ENCODE assay signal across 18 cellular contexts in genomic region chr2:74413001-74413698, GRCh38. TPM values are rescaled to one million over a fixed set of nuclear protein-coding genes. Genes with fewer than 3 reads are reported as not detected.
DNase-seq lines count a peak whose midpoint lies in the region; ATAC-seq, FAIRE-seq and TF ChIP-seq lines count a peak whose summit lies in the region.
"Had no signal": no experiment of that assay in that cellular context is flagged by ENCODE, and none has a peak within 500 bp of the region (broad histone marks: within the 10 kb centered on the region; RNA-seq: fewer than 3 reads in every experiment).

No MANE protein-coding gene starts in this region.

- no peak overlapping the region for H2BK120ac ChIP-seq in H1 (replicated peaks; ENCODE audit: low read depth, low read length)

- no peak overlapping the region for H3K14ac ChIP-seq in H1 (ENCODE audit: insufficient read length)

- H2BK12ac ChIP-seq in H1 (ENCODE audit: low read depth, low read length) = no peak overlapping the region

- H4K91ac ChIP-seq in H1 (replicated peaks; ENCODE audit: insufficient read length, low read length) = no peak overlapping the region

- no peak for TF ChIP-seq RAD21 in H1 (IDR thresholded peaks at IDR 0.05 in 1 of 2, conservative IDR thresholded peaks at IDR 0.05 in 1 of 2; ENCODE audit: low read depth in 2 of 2, low read length in 2 of 2)

- H3K79me2 ChIP-seq in H1 (ENCODE audit: control insufficient read depth in 1 of 2, insufficient read depth in 2 of 2, low read length in 2 of 2) = no peaks in the 10 kb centered on the region

- no peaks in the 10 kb centered on the region for H3K23me2 ChIP-seq in H1 (ENCODE audit: low read depth, low read length)

- H3K36me3 ChIP-seq in BLaER1 (no peaks in the 10 kb centered on the region), H1 (ENCODE audit: control insufficient read depth in 2 of 4, insufficient read depth in 4 of 4, low read length in 3 of 4) (no peaks in the 10 kb centered on the region), mucosa of stomach (ENCODE audit: control insufficient read depth, insufficient read depth, low read length) (no peaks in the 10 kb centered on the region)
- H3K36me3 ChIP-seq: uterus had no signal

- H3K9me3 ChIP-seq in BLaER1 (no peaks in the 10 kb centered on the region), H1 (ENCODE audit: insufficient read depth in 2 of 2, low read depth in 1 of 2, low read length in 1 of 2) (no peaks in the 10 kb centered on the region), mucosa of stomach (ENCODE audit: control insufficient read depth, low read length) (no peaks in the 10 kb centered on the region)
- H3K9me3 ChIP-seq: uterus had no signal

- DNase-seq in H1 (ENCODE audit: low read depth in 1 of 2, low spot score in 2 of 2) (no peak), anterior cingulate cortex (lab: John Stamatoyannopoulos, UW) (no peak), NCI-H510A treated with DMSO at 0.1 percent for 48 hours (lab: John Stamatoyannopoulos, UW) (no peak), epidermal melanocyte (ENCODE audit: insufficient read length, low spot score) (no peak)
- DNase-seq: activated CD4-positive, alpha-beta T cell treated with anti-CD3 and anti-CD28 coated beads for 4 hours; activated gamma-delta T cell treated with Interleukin-2 at 50 U/mL for 16 hours; foreskin keratinocyte; H9; NCI-H1105 treated with DMSO at 0.1 percent for 48 hours; PC-3; stimulated activated CD4-positive, alpha-beta T cell treated with anti-CD3 and anti-CD28 coated beads, Interleukin-2, amount 100 ng/mL, for 24 hours; T1000 had no signal

- no peak overlapping the region for H3K23ac ChIP-seq in H1 (ENCODE audit: insufficient read length)

- peak overlapping the region in 3 of 4 donors; percentile 2 to 89 (median 60) for H3K4me3 Mint-ChIP-seq in IgD-negative memory B cell
- H3K4me3 Mint-ChIP-seq: H9 had no signal

- no peak overlapping the region for H2BK15ac ChIP-seq in H1 (ENCODE audit: low read length)

- no peak overlapping the region for H4K8ac ChIP-seq in H1 (ENCODE audit: extremely low read depth, insufficient read depth, low read length)

- no peaks in the 10 kb centered on the region for H3K79me1 ChIP-seq in H1 (ENCODE audit: low read depth, low read length)

- peaks cover 4% of the 10 kb centered on the region for H3K27me3 Mint-ChIP-seq in IgD-negative memory B cell

- no peak overlapping the region for H3K56ac ChIP-seq in H1 (replicated peaks; ENCODE audit: insufficient read length, low read depth, low read length)

- no peak overlapping the region for H2AFZ ChIP-seq in H1 (ENCODE audit: low read length)

- WGBS in H1 (ENCODE audit: extremely low coverage in 1 of 2, insufficient coverage in 1 of 2, insufficient read length in 1 of 2, insufficient replicate concordance in 2 of 2, low coverage in 1 of 2, low lambda C conversion rate in 2 of 2, missing lambda C conversion rate in 1 of 2), 2 experiments = 88% methylated on average over 8 of the region's 8 CpGs; no CpG with 5 or more reads in 1 of the 2 experiments

- no peak for TF ChIP-seq EP300 in H1 (IDR thresholded peaks at IDR 0.05; ENCODE audit: borderline replicate concordance in 1 of 2, low read depth in 2 of 2, low read length in 2 of 2)

- H3K4me1 Mint-ChIP-seq in IgD-negative memory B cell = peaks cover 13 to 15% (median 14%) of the 10 kb centered on the region in 3 donors

- TF ChIP-seq CTCF in H1 (IDR thresholded peaks at IDR 0.05; ENCODE audit: control extremely low read depth in 1 of 3, insufficient read depth in 1 of 3, low read depth in 1 of 3, low read length in 3 of 3) = no peak

- no peak for FAIRE-seq in H1 (lab: Jason Lieb, UNC)
- FAIRE-seq: astrocyte had no signal

- H3K4ac ChIP-seq in H1 (replicated peaks; ENCODE audit: insufficient read length, low read depth, low read length) = no peak overlapping the region

- no peaks in the 10 kb centered on the region for H3K9me3 Mint-ChIP-seq in IgD-negative memory B cell
- H3K9me3 Mint-ChIP-seq: H9 had no signal

- H3K4me1 ChIP-seq in BLaER1 (peaks cover 40% of the 10 kb centered on the region), H1 (replicated peaks in 1 of 4; ENCODE audit: control insufficient read depth in 3 of 4, insufficient read depth in 4 of 4, low read length in 3 of 4) (peaks cover 0 to 13% (median 0%) of the 10 kb centered on the region in 4 experiments; a peak in 3 of 7 replicates), mucosa of stomach (ENCODE audit: control insufficient read depth, insufficient read depth, low read length) (peaks cover 32% of the 10 kb centered on the region)
- H3K4me1 ChIP-seq: foreskin keratinocyte had no signal

- H3K27me3 ChIP-seq in BLaER1 (peaks cover 45% of the 10 kb centered on the region), H1 (replicated peaks in 1 of 4; ENCODE audit: control insufficient read depth in 3 of 4, extremely low read depth in 1 of 4, insufficient read depth in 3 of 4, low read length in 3 of 4) (peaks cover 0 to 4% (median under 1%) of the 10 kb centered on the region in 4 experiments; a peak in 2 of 7 replicates), mucosa of stomach (ENCODE audit: control insufficient read depth, insufficient read depth, low read length) (peaks cover 10% of the 10 kb centered on the region)
- H3K27me3 ChIP-seq: foreskin keratinocyte, uterus had no signal

- CTCF ChIA-PET in H1 (lab: Charles Lee; ENCODE audit: partially characterized antibody) = interaction anchor here (1.6 to 4.0 kb wide), 2 partner anchors 12 to 78 kb away, joined by 5 to 19 read pairs; no protein-coding TSS in a partner anchor

- peak overlapping the region; percentile 52; the same call in 1 of the 2 replicates for H2BK20ac ChIP-seq in H1 (ENCODE audit: low read length)

- no peak overlapping the region for H4K5ac ChIP-seq in H1 (ENCODE audit: insufficient read length, low read depth, low read length)

- no peak overlapping the region; the same call in 1 of the 2 replicates for H3K9ac ChIP-seq in BLaER1
- H3K9ac ChIP-seq in H1 (replicated peaks in 1 of 4; ENCODE audit: extremely low read depth in 1 of 4, low read depth in 3 of 4, low read length in 3 of 4) = no peak overlapping the region
- peak overlapping the region; percentile 76 for H3K9ac ChIP-seq in mucosa of stomach (ENCODE audit: low read length)

- H2BK5ac ChIP-seq in H1 (ENCODE audit: low read depth, low read length) = no peak overlapping the region

- TF ChIP-seq POLR2A in H1 (IDR thresholded peaks at IDR 0.05; ENCODE audit: control extremely low read depth in 1 of 2, low read depth in 2 of 2, low read length in 2 of 2) = no peak

- no peak overlapping the region for H3K18ac ChIP-seq in H1 (ENCODE audit: extremely low read depth, low read length)

- H4K20me1 ChIP-seq in BLaER1 (no peaks in the 10 kb centered on the region), H1 (replicated peaks in 1 of 2; ENCODE audit: control insufficient read depth in 1 of 2, insufficient read depth in 2 of 2, low read length in 2 of 2) (no peaks in the 10 kb centered on the region)

- no peak for ATAC-seq in activated CD4-positive, CD25-positive, alpha-beta regulatory T cell treated with anti-CD3 and anti-CD28 coated beads, Interleukin-2, amount 50 U/mL, for 24 hours
- ATAC-seq: foreskin keratinocyte, PC-3 had no signal

- POLR2A ChIA-PET in H1 (lab: Charles Lee; ENCODE audit: partially characterized antibody) = interaction anchor here (0.9 to 1.3 kb wide), 3 partner anchors 8 to 11 kb away, joined by 3 to 5 read pairs (median 4); partner anchors contain the start of genes C2orf81 and WDR54

- H3K27ac Mint-ChIP-seq in IgD-negative memory B cell = no peak overlapping the region
- H3K27ac Mint-ChIP-seq: H9 had no signal

- no peak overlapping the region for H3K4me3 ChIP-seq in BLaER1
- no peak overlapping the region for H3K4me3 ChIP-seq in H1 (ENCODE audit: extremely low read depth in 1 of 4, insufficient read depth in 2 of 4, low read depth in 3 of 4, low read length in 4 of 4)
- H3K4me3 ChIP-seq in mucosa of stomach (ENCODE audit: low read length) = peak overlapping the region; percentile 38
- H3K4me3 ChIP-seq: uterus had no signal

- H3K4me2 ChIP-seq in BLaER1 (peak overlapping the region; percentile 87), H1 (ENCODE audit: insufficient read depth in 1 of 2, low read depth in 2 of 2, low read length in 2 of 2) (no peak overlapping the region)

- no peak overlapping the region for H2AK5ac ChIP-seq in H1 (ENCODE audit: low read depth, low read length)

- H3K27ac ChIP-seq in BLaER1 (no peak overlapping the region), H1 (ENCODE audit: low read depth, low read length) (no peak overlapping the region)
- H3K27ac ChIP-seq: foreskin keratinocyte had no signal

- H3K36me3 Mint-ChIP-seq in IgD-negative memory B cell = peaks cover 6% of the 10 kb centered on the region

RNA-seq across cellular contexts. Expression of gene C2orf81, which starts 8.3 kb away (rescaled TPM):
- 5.6 TPM for polyA plus RNA-seq in IgD-negative memory B cell
- total RNA-seq in H1 (2021; fragmentation: NEBNext Ultra II Directional; extraction: Animal tissue kit (Norgen Biotek cat#: 25700)) = 3.3 and 3.8 TPM in 2 replicates
- polyA plus RNA-seq in H1 (2011; rRNA removed) = 1.6 and 2.4 TPM in 2 replicates
- polyA plus RNA-seq in H1 (2011; cell fraction: cytosol; rRNA removed) = 1.8 TPM
- polyA plus RNA-seq in H1 (2011; cell fraction: nucleus; rRNA removed) = 2.2 TPM
- polyA plus RNA-seq in H1 (2012, experiment 1 of 2) = 1.8 to 4.0 TPM (median 2.7 TPM) in 4 replicates
- 2.5 TPM for polyA plus RNA-seq in H1 (2012, experiment 2 of 2)
- polyA plus RNA-seq in H1 (2013, experiment 1 of 2) = 1.6 TPM
- 1.6 TPM for polyA plus RNA-seq in H1 (2013, experiment 2 of 2)
- polyA minus RNA-seq in H1 (2011; rRNA and poly(A)+ RNA removed) = 0.73 and 0.82 TPM in 2 replicates
- polyA minus RNA-seq in H1 (2011; cell fraction: cytosol; rRNA and poly(A)+ RNA removed) = 2.1 TPM
- polyA minus RNA-seq in H1 (2011; cell fraction: nucleus; rRNA and poly(A)+ RNA removed) = 1.7 TPM

RNA-seq across cellular contexts. Expression of gene WDR54, which starts 8.4 kb away (rescaled TPM):
- polyA plus RNA-seq in IgD-negative memory B cell = 39.0 TPM
- 41.6 and 45.0 TPM in 2 replicates for total RNA-seq in H1 (2021; fragmentation: NEBNext Ultra II Directional; extraction: Animal tissue kit (Norgen Biotek cat#: 25700))
- polyA plus RNA-seq in H1 (2011; rRNA removed) = 125 and 142 TPM in 2 replicates
- polyA plus RNA-seq in H1 (2011; cell fraction: cytosol; rRNA removed) = 127 TPM
- polyA plus RNA-seq in H1 (2011; cell fraction: nucleus; rRNA removed) = 148 TPM
- polyA plus RNA-seq in H1 (2012, experiment 1 of 2) = 48.4 to 98.7 TPM (median 88.1 TPM) in 4 replicates
- polyA plus RNA-seq in H1 (2012, experiment 2 of 2) = 87.5 TPM
- 27.2 TPM for polyA plus RNA-seq in H1 (2013, experiment 1 of 2)
- polyA plus RNA-seq in H1 (2013, experiment 2 of 2) = 27.3 TPM
- polyA minus RNA-seq in H1 (2011; rRNA and poly(A)+ RNA removed) = 107 and 111 TPM in 2 replicates
- 53.3 TPM for polyA minus RNA-seq in H1 (2011; cell fraction: cytosol; rRNA and poly(A)+ RNA removed)
- 41.3 TPM for polyA minus RNA-seq in H1 (2011; cell fraction: nucleus; rRNA and poly(A)+ RNA removed)

RNA-seq across cellular contexts. Expression of gene RTKN, which starts 28.6 kb away (rescaled TPM):
- polyA plus RNA-seq in IgD-negative memory B cell (0.88 TPM), H1 (2011; rRNA removed) (40.2 and 60.1 TPM in 2 replicates)
- total RNA-seq in H1 (2021; fragmentation: NEBNext Ultra II Directional; extraction: Animal tissue kit (Norgen Biotek cat#: 25700)) = 53.5 and 54.1 TPM in 2 replicates
- 41.8 TPM for polyA plus RNA-seq in H1 (2011; cell fraction: cytosol; rRNA removed)
- polyA plus RNA-seq in H1 (2011; cell fraction: nucleus; rRNA removed) = 119 TPM
- polyA plus RNA-seq in H1 (2012, experiment 1 of 2) = 33.1 to 42.6 TPM (median 40.7 TPM) in 4 replicates
- 36.9 TPM for polyA plus RNA-seq in H1 (2012, experiment 2 of 2)
- polyA plus RNA-seq in H1 (2013, experiment 1 of 2) = 31.5 TPM
- polyA plus RNA-seq in H1 (2013, experiment 2 of 2) = 28.8 TPM
- 41.5 and 45.7 TPM in 2 replicates for polyA minus RNA-seq in H1 (2011; rRNA and poly(A)+ RNA removed)
- polyA minus RNA-seq in H1 (2011; cell fraction: cytosol; rRNA and poly(A)+ RNA removed) = 26.3 TPM
- 85.7 TPM for polyA minus RNA-seq in H1 (2011; cell fraction: nucleus; rRNA and poly(A)+ RNA removed)

RNA-seq across cellular contexts. Expression of gene DCTN1, which starts 33.0 kb away (rescaled TPM):
- polyA plus RNA-seq in IgD-negative memory B cell (71.4 TPM), H1 (2011; rRNA removed) (105 and 155 TPM in 2 replicates)
- 156 and 162 TPM in 2 replicates for total RNA-seq in H1 (2021; fragmentation: NEBNext Ultra II Directional; extraction: Animal tissue kit (Norgen Biotek cat#: 25700))
- 107 TPM for polyA plus RNA-seq in H1 (2011; cell fraction: cytosol; rRNA removed)
- 222 TPM for polyA plus RNA-seq in H1 (2011; cell fraction: nucleus; rRNA removed)
- polyA plus RNA-seq in H1 (2012, experiment 1 of 2) = 144 to 178 TPM (median 168 TPM) in 4 replicates
- 77.0 TPM for polyA plus RNA-seq in H1 (2012, experiment 2 of 2)
- 149 TPM for polyA plus RNA-seq in H1 (2013, experiment 1 of 2)
- 148 TPM for polyA plus RNA-seq in H1 (2013, experiment 2 of 2)
- 217 and 218 TPM in 2 replicates for polyA minus RNA-seq in H1 (2011; rRNA and poly(A)+ RNA removed)
- 97.6 TPM for polyA minus RNA-seq in H1 (2011; cell fraction: cytosol; rRNA and poly(A)+ RNA removed)
- polyA minus RNA-seq in H1 (2011; cell fraction: nucleus; rRNA and poly(A)+ RNA removed) = 96.6 TPM

RNA-seq across cellular contexts. Expression of gene INO80B, which starts 41.7 kb away (rescaled TPM):
- polyA plus RNA-seq in IgD-negative memory B cell = 11.4 TPM
- 17.5 and 18.5 TPM in 2 replicates for total RNA-seq in H1 (2021; fragmentation: NEBNext Ultra II Directional; extraction: Animal tissue kit (Norgen Biotek cat#: 25700))
- 3.9 and 8.5 TPM in 2 replicates for polyA plus RNA-seq in H1 (2011; rRNA removed)
- polyA plus RNA-seq in H1 (2011; cell fraction: cytosol; rRNA removed) = 8.1 TPM
- polyA plus RNA-seq in H1 (2011; cell fraction: nucleus; rRNA removed) = 16.8 TPM
- 12.6 to 17.6 TPM (median 15.2 TPM) in 4 replicates for polyA plus RNA-seq in H1 (2012, experiment 1 of 2)
- 17.6 TPM for polyA plus RNA-seq in H1 (2012, experiment 2 of 2)
- 11.2 TPM for polyA plus RNA-seq in H1 (2013, experiment 1 of 2)
- polyA plus RNA-seq in H1 (2013, experiment 2 of 2) = 9.7 TPM
- polyA minus RNA-seq in H1 (2011; rRNA and poly(A)+ RNA removed) = 1.6 and 2.9 TPM in 2 replicates
- polyA minus RNA-seq in H1 (2011; cell fraction: cytosol; rRNA and poly(A)+ RNA removed) = 2.6 TPM
- polyA minus RNA-seq in H1 (2011; cell fraction: nucleus; rRNA and poly(A)+ RNA removed) = 11.1 TPM

Comparison
In these comparisons a context has a peak if more than half of its experiments do, and no peak if none do; other contexts are left out.
1. RNA of gene RTKN, which starts 28.6 kb away (polyA plus RNA-seq): 28.8 to 119 TPM in H1; 0.88 TPM in IgD-negative memory B cell (single experiment); every median in the first group is over 10 times any median in the second.